In the genomic region with DNA sequence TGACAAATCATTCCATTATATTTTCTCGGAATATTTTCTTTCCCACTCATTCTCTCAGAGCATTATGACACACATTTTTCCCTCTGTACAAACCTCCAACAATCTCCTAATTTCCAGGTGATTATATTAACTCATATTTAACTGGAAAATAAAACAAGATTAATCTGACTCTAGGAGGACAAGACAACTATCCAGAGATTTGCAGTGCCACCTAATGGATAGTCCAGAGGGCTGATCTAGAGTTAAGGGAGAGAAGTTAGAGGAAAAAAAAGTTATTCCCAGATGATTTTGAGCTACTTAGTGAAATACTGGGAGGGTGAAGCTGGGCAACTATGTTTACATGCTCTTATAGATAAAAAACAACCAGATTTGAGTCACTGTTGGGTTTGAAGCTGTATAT, we compare ENCODE assay signal across 10 cellular contexts.
A peak's percentile ranks its signal among the peaks of the same experiment; 100 is the strongest.
DNase-seq lines count a peak whose midpoint lies in the region; ATAC-seq, FAIRE-seq and TF ChIP-seq lines count a peak whose summit lies in the region.
"Had no signal": no experiment of that assay in that cellular context is flagged by ENCODE, and none has a peak within 500 bp of the region (broad histone marks: within the 10 kb centered on the region; RNA-seq: fewer than 3 reads in every experiment).

No MANE protein-coding gene starts in this region.

- CTCF ChIA-PET in GM12878 (lab: Yijun Ruan, JAX): interaction anchor here (3.0 to 3.9 kb wide), 2 partner anchors 16 to 132 kb away, joined by 13 to 29 read pairs; no protein-coding TSS in a partner anchor
- CTCF ChIA-PET in HepG2 (lab: Yijun Ruan, JAX; ENCODE audit: low intra/inter-chr PET ratio, low total read pairs): no interaction called here

- H3K4me1 ChIP-seq in GM12878 (ENCODE audit: control insufficient read depth, insufficient read depth, low read length) (no peaks in the 10 kb centered on the region), HepG2 (ENCODE audit: insufficient read depth, low read length) (no peaks in the 10 kb centered on the region), gastroesophageal sphincter (no peaks in the 10 kb centered on the region)

- DNase-seq in D721Med (ENCODE audit: insufficient read length, low spot score): no peak
- DNase-seq in LHCN-M2 (ENCODE audit: low read depth): peak; percentile 10
- DNase-seq in GM12878 (ENCODE audit: low read depth, low spot score): no peak
- DNase-seq in HepG2 (ENCODE audit: low spot score): peak; percentile 9
- no peak for DNase-seq in G401 (ENCODE audit: low spot score)
- no peak for DNase-seq in germinal center (ENCODE audit: low spot score)
- DNase-seq: NCI-H1694, T-cell had no signal

- H3K9me3 ChIP-seq in GM12878 (replicated peaks; ENCODE audit: control insufficient read depth, insufficient read depth, low read length) (no peaks in the 10 kb centered on the region), HepG2 (ENCODE audit: low read length) (no peaks in the 10 kb centered on the region), gastroesophageal sphincter (no peaks in the 10 kb centered on the region)

- H3K9ac ChIP-seq in GM12878 (ENCODE audit: control insufficient read depth, insufficient read depth, low read length) (no peak overlapping the region), HepG2 (ENCODE audit: insufficient read depth, low read depth, low read length) (no peak overlapping the region)

- H3K27me3 ChIP-seq in GM12878 (replicated peaks in 1 of 2; ENCODE audit: control insufficient read depth in 2 of 2, insufficient read depth in 2 of 2, low read length in 1 of 2) (peaks cover 0 to 3% of the 10 kb centered on the region in 2 experiments; a peak in 1 of 4 replicates), HepG2 (ENCODE audit: control insufficient read depth in 1 of 2, insufficient read depth in 2 of 2, low read length in 2 of 2) (no peaks in the 10 kb centered on the region), gastroesophageal sphincter (no peaks in the 10 kb centered on the region)

- intact Hi-C loops in GM12878 (cut with micrococcal nuclease; ENCODE audit: unreplicated experiment): loop anchor here (10.0 kb wide), 1 partner anchor 287 kb away; no protein-coding TSS in a partner anchor
- intact Hi-C loops in HepG2 (cut with micrococcal nuclease; ENCODE audit: unreplicated experiment): no loop called here

- no peak overlapping the region for H3K4me3 ChIP-seq in GM12878
- no peak overlapping the region for H3K4me3 ChIP-seq in HepG2 (replicated peaks in 1 of 3; ENCODE audit: insufficient read depth in 1 of 3, low read depth in 2 of 3, low read length in 3 of 3)
- no peak overlapping the region for H3K4me3 ChIP-seq in gastroesophageal sphincter

- 14% methylated on average over 1 of the region's 1 CpG for WGBS in GM12878 (ENCODE audit: insufficient coverage, insufficient replicate concordance, low lambda C conversion rate, missing lambda C conversion rate)
- WGBS in HepG2 (ENCODE audit: low lambda C conversion rate): 3% methylated on average over 1 of the region's 1 CpG
- WGBS in gastroesophageal sphincter (ENCODE audit: low coverage in 1 of 2), 2 donors: 70 to 88% methylated on average over 1 of the region's 1 CpG

- H3K79me2 ChIP-seq in GM12878 (ENCODE audit: control insufficient read depth, insufficient read depth, low read length) (no peaks in the 10 kb centered on the region), HepG2 (ENCODE audit: insufficient read depth, low read length) (no peaks in the 10 kb centered on the region)

- RAD21 ChIA-PET in GM12878 (lab: Charles Lee; ENCODE audit: unreplicated experiment): interaction anchor here (1.4 kb wide), 1 partner anchor 16 kb away, joined by 12 read pairs; no protein-coding TSS in a partner anchor

- in situ Hi-C loops in GM12878 (cut with MboI) (loop anchor here (10.0 kb wide), 1 partner anchor 367 kb away; no protein-coding TSS in a partner anchor), HepG2 (cut with HindIII; ENCODE audit: extremely low pct_ligation_motif_present, low pct_unique_long_range_greater_than_20kb) (no loop called here), G401 (cut with HindIII; ENCODE audit: low sequenced_read_pairs) (no loop called here)

- H3K4me2 ChIP-seq in GM12878 (ENCODE audit: control insufficient read depth, insufficient read depth): no peak overlapping the region
- H3K4me2 ChIP-seq in HepG2 (ENCODE audit: low read depth, low read length): no peak overlapping the region

- POLR2A ChIA-PET in GM12878 (lab: Charles Lee) (interaction anchor here (1.4 kb wide), 1 partner anchor 17 kb away, joined by 4 read pairs; no protein-coding TSS in a partner anchor), HepG2 (lab: Yijun Ruan, JAX) (no interaction called here)

- H2AFZ ChIP-seq in GM12878 (ENCODE audit: control insufficient read depth, low read depth, low read length) (no peak overlapping the region), HepG2 (ENCODE audit: low read length) (no peak overlapping the region)

- SMC1A ChIA-PET in GM12878 (lab: Charles Lee; ENCODE audit: uncharacterized antibody, unreplicated experiment): interaction anchor here (1.3 kb wide), 1 partner anchor 16 kb away, joined by 7 read pairs; no protein-coding TSS in a partner anchor

- peak; percentile 48; the same call in 1 of the 2 replicates for TF ChIP-seq RAD21 in GM12878 (IDR thresholded peaks at IDR 0.05; ENCODE audit: insufficient read depth, low read depth, low read length)
- no peak for TF ChIP-seq RAD21 in HepG2 (CRISPR knock-in tag; IDR thresholded peaks at IDR 0.05)

- H4K20me1 ChIP-seq in GM12878 (ENCODE audit: control insufficient read depth, insufficient read depth) (no peaks in the 10 kb centered on the region), HepG2 (ENCODE audit: insufficient read depth, low read length) (no peaks in the 10 kb centered on the region)

- no TSS peak for BruUV-seq in GM12878 (replicated peaks; lab: Mats Ljungman, UMichigan)
- BruUV-seq in HepG2 (replicated peaks; lab: Mats Ljungman, UMichigan): no TSS peak

- TF ChIP-seq EP300 in GM12878 (IDR thresholded peaks at IDR 0.05; ENCODE audit: borderline replicate concordance in 1 of 2, control insufficient read depth in 1 of 2, low read depth in 2 of 2, low read length in 2 of 2) (no peak), HepG2 (IDR thresholded peaks at IDR 0.05; ENCODE audit: low read depth in 2 of 2, low read length in 2 of 2) (no peak), HepG2 (CRISPR knock-in tag; IDR thresholded peaks at IDR 0.05; ENCODE audit: borderline replicate concordance) (no peak), gastroesophageal sphincter (IDR thresholded peaks at IDR 0.05) (no peak)

- H3K27ac ChIP-seq in GM12878 (ENCODE audit: control insufficient read depth, insufficient read depth) (no peak overlapping the region), HepG2 (ENCODE audit: extremely low read length, insufficient read depth, low read length) (no peak overlapping the region), gastroesophageal sphincter (no peak overlapping the region)

- ATAC-seq in GM12878: no peak
- peak; percentile 59 for ATAC-seq in HepG2
- no peak for ATAC-seq in gastroesophageal sphincter
- ATAC-seq in GM21825 (IDR thresholded peaks at IDR 0.05; ENCODE audit: unreplicated experiment): no peak
- ATAC-seq: T-cell had no signal

- TF ChIP-seq CTCF in D721Med (IDR thresholded peaks at IDR 0.05; ENCODE audit: insufficient read depth, missing control alignments) (peak; percentile 31), GM12878 (IDR thresholded peaks at IDR 0.05 in 2 of 3, conservative IDR thresholded peaks at IDR 0.05 in 1 of 3; ENCODE audit: control insufficient read depth in 2 of 3, extremely low read depth in 1 of 3, insufficient read depth in 1 of 3, low read depth in 3 of 3, low read length in 3 of 3) (peak in 1 of 3 experiments; percentile 27; a peak in 2 of 6 replicates), HepG2 (CRISPR knock-in tag; IDR thresholded peaks at IDR 0.05) (0 out of 2 replicates have a peak, but pooled peaks have one; percentile 12), gastroesophageal sphincter (IDR thresholded peaks at IDR 0.05) (no peak)

- H3K36me3 ChIP-seq in GM12878 (ENCODE audit: control insufficient read depth in 2 of 2, insufficient read depth in 2 of 2, low read length in 1 of 2): no peaks in the 10 kb centered on the region
- H3K36me3 ChIP-seq in HepG2 (replicated peaks in 1 of 2; ENCODE audit: control insufficient read depth in 1 of 2, insufficient read depth in 2 of 2, low read length in 2 of 2): no peaks in the 10 kb centered on the region
- no peaks in the 10 kb centered on the region for H3K36me3 ChIP-seq in gastroesophageal sphincter

- TF ChIP-seq POLR2A in GM12878 (IDR thresholded peaks at IDR 0.05; ENCODE audit: low read depth, low read length) (no peak), HepG2 (IDR thresholded peaks at IDR 0.05; ENCODE audit: insufficient read depth in 1 of 2, low read depth in 2 of 2, low read length in 2 of 2) (no peak), gastroesophageal sphincter (IDR thresholded peaks at IDR 0.05) (no peak)

- no peak for FAIRE-seq in D721Med (lab: Jason Lieb, UNC)
- no peak for FAIRE-seq in GM12878 (lab: Jason Lieb, UNC)
- no peak for FAIRE-seq in HepG2 (lab: Jason Lieb, UNC)

TF ChIP-seq in GM12878, 131 proteins besides CTCF, POLR2A, EP300 and RAD21 (continues in another document):
- TF ChIP-seq POLR2AphosphoS2 (IDR thresholded peaks at IDR 0.05; ENCODE audit: low read depth, low read length) (no peak), SUPT20H (IDR thresholded peaks at IDR 0.05; ENCODE audit: borderline replicate concordance, control insufficient read depth, low read depth, low read length) (no peak), JUNB (IDR thresholded peaks at IDR 0.05) (no peak)

TF ChIP-seq in HepG2, 621 proteins besides CTCF, POLR2A, EP300 and RAD21 (continues in another document):
- TF ChIP-seq ZIK1 (CRISPR knock-in tag; IDR thresholded peaks at IDR 0.05; ENCODE audit: borderline replicate concordance, low read depth): no peak
- no peak for TF ChIP-seq BORCS8-MEF2B (CRISPR knock-in tag; IDR thresholded peaks at IDR 0.05)
- no peak for TF ChIP-seq KLF16 (CRISPR knock-in tag; IDR thresholded peaks at IDR 0.05)
- TF ChIP-seq GTF3A (CRISPR knock-in tag; conservative IDR thresholded peaks at IDR 0.05): no peak
- no peak for TF ChIP-seq YEATS2 (CRISPR knock-in tag; IDR thresholded peaks at IDR 0.05; ENCODE audit: borderline replicate concordance)

Comparison
In these comparisons a context has a peak if more than half of its experiments do, and no peak if none do; other contexts are left out.
1. DNase-seq: peak in LHCN-M2 (single experiment) and HepG2 (single experiment); none in D721Med (single experiment), GM12878 (single experiment), G401 (single experiment) and germinal center (single experiment).
2. CTCF ChIP-seq: peak in D721Med (single experiment) and HepG2 (single experiment); none in gastroesophageal sphincter (0 of 4).